1 cellular context compared by ENCODE assay signal in the genomic region with DNA sequence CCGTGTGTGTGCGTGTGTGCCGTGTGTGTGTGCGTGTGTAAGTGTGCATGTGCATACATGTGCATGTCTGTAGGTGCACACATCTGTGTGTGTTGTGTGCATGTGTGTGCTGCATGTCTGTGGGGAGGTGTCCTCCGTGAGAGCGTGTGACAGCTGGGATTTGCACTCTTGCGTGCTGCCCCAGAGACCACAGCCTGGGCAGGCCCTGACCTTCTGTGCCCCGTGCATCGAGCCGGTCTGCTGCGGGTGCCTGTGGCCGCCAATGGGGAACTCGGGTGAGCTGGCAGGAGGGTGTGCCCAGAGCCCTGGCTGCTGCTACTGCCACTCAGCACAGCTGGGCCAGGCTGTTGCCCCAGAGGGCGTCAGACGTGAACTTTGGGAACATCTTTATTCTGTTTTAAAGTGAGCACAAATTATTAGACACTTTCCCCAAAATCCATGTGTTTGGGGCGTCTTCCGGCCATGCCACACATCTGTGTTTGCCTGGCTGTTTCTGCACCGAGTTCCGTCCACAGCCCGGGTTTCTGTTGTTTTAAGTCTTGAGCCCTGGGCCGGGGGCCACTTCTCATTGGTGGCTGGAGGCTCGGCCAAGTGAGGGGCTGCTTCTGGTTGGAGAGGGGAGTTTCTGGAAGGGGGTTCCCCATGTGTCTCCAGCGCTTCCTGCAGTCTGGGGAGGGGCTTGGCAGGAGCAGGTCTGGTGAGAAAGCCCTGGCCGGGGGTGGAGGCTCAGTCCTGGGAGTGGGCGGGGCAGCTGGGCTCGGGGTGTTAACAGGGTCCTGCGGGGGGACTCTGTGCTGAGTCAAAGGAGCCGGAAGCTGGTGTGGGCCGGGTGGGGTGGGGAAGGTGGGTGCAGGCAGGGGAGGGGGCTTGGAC.
TF ChIP-seq lines count a peak whose summit lies in the region.

No MANE protein-coding gene starts in this region.

TF ChIP-seq in WTC11, 78 proteins besides CTCF, POLR2A, EP300 and RAD21 (continued from another document):
- TF ChIP-seq, protein P1, sequence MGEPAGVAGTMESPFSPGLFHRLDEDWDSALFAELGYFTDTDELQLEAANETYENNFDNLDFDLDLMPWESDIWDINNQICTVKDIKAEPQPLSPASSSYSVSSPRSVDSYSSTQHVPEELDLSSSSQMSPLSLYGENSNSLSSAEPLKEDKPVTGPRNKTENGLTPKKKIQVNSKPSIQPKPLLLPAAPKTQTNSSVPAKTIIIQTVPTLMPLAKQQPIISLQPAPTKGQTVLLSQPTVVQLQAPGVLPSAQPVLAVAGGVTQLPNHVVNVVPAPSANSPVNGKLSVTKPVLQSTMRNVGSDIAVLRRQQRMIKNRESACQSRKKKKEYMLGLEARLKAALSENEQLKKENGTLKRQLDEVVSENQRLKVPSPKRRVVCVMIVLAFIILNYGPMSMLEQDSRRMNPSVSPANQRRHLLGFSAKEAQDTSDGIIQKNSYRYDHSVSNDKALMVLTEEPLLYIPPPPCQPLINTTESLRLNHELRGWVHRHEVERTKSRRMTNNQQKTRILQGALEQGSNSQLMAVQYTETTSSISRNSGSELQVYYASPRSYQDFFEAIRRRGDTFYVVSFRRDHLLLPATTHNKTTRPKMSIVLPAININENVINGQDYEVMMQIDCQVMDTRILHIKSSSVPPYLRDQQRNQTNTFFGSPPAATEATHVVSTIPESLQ (CRISPR knock-in tag; IDR thresholded peaks at IDR 0.05), result no peak
- TF ChIP-seq ETV6 (CRISPR knock-in tag; IDR thresholded peaks at IDR 0.05) (no peak), FOXJ3 (CRISPR knock-in tag; IDR thresholded peaks at IDR 0.05; ENCODE audit: borderline replicate concordance) (no peak), ESRRA (CRISPR knock-in tag; IDR thresholded peaks at IDR 0.05; ENCODE audit: borderline replicate concordance) (no peak)
